In the genomic region with DNA sequence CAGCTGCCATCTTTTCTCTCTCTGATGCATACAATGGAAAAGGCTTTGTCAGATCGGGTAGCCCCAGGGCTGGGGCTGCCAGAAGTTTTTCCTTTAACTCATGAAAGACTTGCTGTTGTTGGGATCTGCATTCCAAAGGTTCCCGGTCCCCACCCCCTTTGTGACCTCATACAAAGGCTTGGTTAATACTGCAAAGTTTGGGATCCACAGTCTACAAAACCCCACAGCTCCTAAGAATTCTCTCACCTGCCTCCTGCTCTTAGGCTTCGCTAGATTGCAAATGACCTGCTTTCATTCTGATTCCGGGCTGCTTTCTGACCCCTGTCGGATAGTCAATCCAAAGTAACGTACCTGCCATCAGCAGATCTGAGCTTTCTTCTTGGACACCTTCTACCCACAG, we compare ENCODE assay signal across 10 cellular contexts. TPM values are rescaled to one million over a fixed set of nuclear protein-coding genes. Genes with fewer than 3 reads are reported as not detected.
"Had no signal": no experiment of that assay in that cellular context is flagged by ENCODE, and none has a peak within 500 bp of the region (broad histone marks: within the 10 kb centered on the region; RNA-seq: fewer than 3 reads in every experiment).

No MANE protein-coding gene starts in this region.

RNA-seq across cellular contexts. Expression of gene TRH, which starts 52.9 kb away (rescaled TPM):
- total RNA-seq: activated CD4-positive, alpha-beta memory T cell treated with anti-CD3 and anti-CD28 coated beads, Interleukin-2, amount 10 ng/mL, durations not matched to agents 7 days and 5 days; activated CD4-positive, alpha-beta T cell treated with anti-CD3 and anti-CD28 coated beads, Interleukin-2, amount 10 ng/mL, durations not matched to agents 7 days and 5 days; activated T-cell treated with anti-CD3 and anti-CD28 coated beads, Interleukin-2, amount 50 U/mL, for 72 hours; bronchial epithelial cell; cardiac septum; foreskin keratinocyte; glomerular endothelial cell; T-helper 1 cell treated with Interleukin-12 subunit alpha and Interleukin-12 subunit beta and Interleukin-4 antibody, amounts not matched to agents 30 ng/mL and 1 ng/mL, for 36 hours had no signal
- polyA plus RNA-seq: foreskin keratinocyte had no signal

RNA-seq across cellular contexts. Expression of gene ALG1L2, which starts 54.2 kb away (rescaled TPM):
- total RNA-seq: activated T-cell treated with anti-CD3 and anti-CD28 coated beads, Interleukin-2, amount 50 U/mL, for 72 hours; bronchial epithelial cell; cardiac septum; foreskin keratinocyte; gastroesophageal sphincter; glomerular endothelial cell; T-helper 1 cell treated with Interleukin-12 subunit alpha and Interleukin-12 subunit beta and Interleukin-4 antibody, amounts not matched to agents 30 ng/mL and 1 ng/mL, for 36 hours had no signal
- polyA plus RNA-seq: adipose tissue, foreskin keratinocyte had no signal
